ENCODE assay signal across 24 cellular contexts in the genomic region with DNA sequence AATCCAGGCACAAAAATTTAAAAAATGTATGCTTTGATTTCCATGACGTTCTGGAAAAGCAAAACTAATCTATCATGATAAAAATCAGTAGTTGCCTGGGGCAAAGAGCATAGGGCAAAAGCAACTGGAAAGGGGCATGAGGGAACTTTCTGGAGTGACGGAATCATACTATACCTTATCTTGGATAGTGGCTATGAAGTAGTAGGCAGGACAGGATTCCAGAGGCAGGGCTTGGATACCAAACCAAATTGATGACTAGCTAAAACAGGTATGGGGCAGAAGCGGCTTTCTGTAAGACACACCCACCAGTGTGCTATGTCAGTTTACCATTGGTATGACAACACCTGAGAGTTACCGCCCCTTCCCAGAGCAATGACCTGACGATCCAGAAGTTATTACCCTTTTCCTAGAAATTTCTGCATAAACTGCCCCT. TPM values are rescaled to one million over a fixed set of nuclear protein-coding genes. Genes with fewer than 3 reads are reported as not detected.
DNase-seq lines count a peak whose midpoint lies in the region; ATAC-seq, FAIRE-seq and TF ChIP-seq lines count a peak whose summit lies in the region.
"Had no signal": no experiment of that assay in that cellular context is flagged by ENCODE, and none has a peak within 500 bp of the region (broad histone marks: within the 10 kb centered on the region; RNA-seq: fewer than 3 reads in every experiment).

No MANE protein-coding gene starts in this region.

- H3K36me3 Mint-ChIP-seq in astrocyte (ENCODE audit: low read depth, unreplicated experiment) (peaks cover 2% of the 10 kb centered on the region), neural crest cell (ENCODE audit: low read depth) (peaks cover 2% of the 10 kb centered on the region), T-cell (peaks cover 49% of the 10 kb centered on the region)
- H3K36me3 Mint-ChIP-seq in CD8-positive, alpha-beta memory T cell, result peaks cover 4 to 40% (median 24%) of the 10 kb centered on the region in 3 donors

- H2AFZ ChIP-seq in HCT116 (ENCODE audit: low read depth, low read length, poor library complexity, severe bottlenecking) (no peak overlapping the region), astrocyte (ENCODE audit: low read depth, low read length) (no peak overlapping the region)

- TF ChIP-seq CTCF in HCT116 (IDR thresholded peaks at IDR 0.05 in 2 of 3, conservative IDR thresholded peaks at IDR 0.05 in 1 of 3; ENCODE audit: borderline replicate concordance in 1 of 3, insufficient read depth in 1 of 3, low read depth in 2 of 3, low read length in 2 of 3), result no peak
- TF ChIP-seq CTCF in astrocyte (IDR thresholded peaks at IDR 0.05; ENCODE audit: insufficient read depth, low read depth, low read length), result no peak
- no peak for TF ChIP-seq CTCF in neural crest cell (conservative IDR thresholded peaks at IDR 0.05)

- H3K27ac Mint-ChIP-seq in astrocyte (ENCODE audit: unreplicated experiment), result peak overlapping the region; percentile 51
- peak overlapping the region; percentile 38 for H3K27ac Mint-ChIP-seq in neural crest cell (ENCODE audit: unreplicated experiment)
- H3K27ac Mint-ChIP-seq in T-cell, result no peak overlapping the region
- no peak overlapping the region for H3K27ac Mint-ChIP-seq in CD8-positive, alpha-beta memory T cell
- H3K27ac Mint-ChIP-seq: activated naive CD8-positive, alpha-beta T cell treated with anti-CD3 and anti-CD28 coated beads, Interleukin-2, amount 50 U/mL, for 24 hours; stimulated activated effector memory CD8-positive, alpha-beta T cell treated with anti-CD3 and anti-CD28 coated beads, Interleukin-12 subunit alpha, Interleukin-12 subunit beta, amount 100 ng/mL, for 72 hours had no signal

- H3K79me2 ChIP-seq in HCT116 (ENCODE audit: insufficient read depth, low read length) (no peaks in the 10 kb centered on the region), astrocyte (ENCODE audit: insufficient read depth, low read length) (peaks cover 3% of the 10 kb centered on the region)

- H3K36me3 ChIP-seq in HCT116 (ENCODE audit: control insufficient read depth in 1 of 2, insufficient read depth in 2 of 2, low read length in 2 of 2), result peaks cover 0 to 3% of the 10 kb centered on the region in 2 experiments; a peak in 1 of 4 replicates
- H3K36me3 ChIP-seq in astrocyte (ENCODE audit: insufficient read depth, low read length), result no peaks in the 10 kb centered on the region
- no peaks in the 10 kb centered on the region for H3K36me3 ChIP-seq in CD8-positive, alpha-beta memory T cell (ENCODE audit: insufficient read depth, low read length)
- H3K36me3 ChIP-seq: neutrophil, right atrium auricular region, thoracic aorta had no signal

- POLR2A ChIA-PET in HCT116 (lab: Charles Lee) (no interaction called here), T-cell (lab: Charles Lee) (no interaction called here)
- POLR2A ChIA-PET in CD8-positive, alpha-beta memory T cell (lab: Charles Lee), result no interaction called here

- RAD21 ChIA-PET in HCT116 (lab: Charles Lee; ENCODE audit: low non-redundant PET in 1 of 2, low total read pairs in 2 of 2, uncharacterized antibody in 2 of 2, unreplicated experiment in 2 of 2), result no interaction called here

- H3K9ac ChIP-seq in HCT116 (ENCODE audit: low read length) (no peak overlapping the region), astrocyte (ENCODE audit: low read length) (no peak overlapping the region)

- H3K4me3 ChIP-seq in HCT116 (replicated peaks in 1 of 2; ENCODE audit: low read depth in 1 of 2, low read length in 2 of 2), result no peak overlapping the region
- no peak overlapping the region for H3K4me3 ChIP-seq in astrocyte (ENCODE audit: insufficient read depth, low read depth, low read length)
- no peak overlapping the region for H3K4me3 ChIP-seq in CD8-positive, alpha-beta memory T cell (ENCODE audit: low read length)
- H3K4me3 ChIP-seq: right atrium auricular region, thoracic aorta had no signal

- H3K9me3 Mint-ChIP-seq in astrocyte (ENCODE audit: unreplicated experiment), result no peaks in the 10 kb centered on the region
- no peaks in the 10 kb centered on the region for H3K9me3 Mint-ChIP-seq in neural crest cell
- no peaks in the 10 kb centered on the region for H3K9me3 Mint-ChIP-seq in T-cell
- no peaks in the 10 kb centered on the region for H3K9me3 Mint-ChIP-seq in CD8-positive, alpha-beta memory T cell
- H3K9me3 Mint-ChIP-seq: activated naive CD8-positive, alpha-beta T cell treated with anti-CD3 and anti-CD28 coated beads, Interleukin-2, amount 50 U/mL, for 24 hours; CD4-positive, CD25-positive, alpha-beta regulatory T cell; stimulated activated effector memory CD8-positive, alpha-beta T cell treated with anti-CD3 and anti-CD28 coated beads, Interleukin-12 subunit alpha, Interleukin-12 subunit beta, amount 100 ng/mL, for 72 hours had no signal

- TF ChIP-seq RAD21 in HCT116 (IDR thresholded peaks at IDR 0.05; ENCODE audit: low read depth), result no peak

- H3K27me3 Mint-ChIP-seq in astrocyte (ENCODE audit: low read depth, unreplicated experiment), result no peaks in the 10 kb centered on the region
- no peaks in the 10 kb centered on the region for H3K27me3 Mint-ChIP-seq in neural crest cell (ENCODE audit: low read depth)
- H3K27me3 Mint-ChIP-seq in T-cell, result no peaks in the 10 kb centered on the region
- no peaks in the 10 kb centered on the region for H3K27me3 Mint-ChIP-seq in CD8-positive, alpha-beta memory T cell
- H3K27me3 Mint-ChIP-seq: CD4-positive, CD25-positive, alpha-beta regulatory T cell had no signal

- H3K4me1 ChIP-seq in HCT116 (ENCODE audit: control insufficient read depth in 1 of 2, insufficient read depth in 2 of 2, low read length in 2 of 2), result peaks cover 0 to 11% of the 10 kb centered on the region in 2 experiments; a peak in 1 of 4 replicates
- H3K4me1 ChIP-seq in astrocyte (ENCODE audit: insufficient read depth, low read length), result peaks cover 13% of the 10 kb centered on the region
- H3K4me1 ChIP-seq in CD8-positive, alpha-beta memory T cell (ENCODE audit: insufficient read depth, low read length), result peaks cover 27% of the 10 kb centered on the region

- H3K27me3 ChIP-seq in HCT116 (ENCODE audit: insufficient read depth, low read length), result no peaks in the 10 kb centered on the region
- H3K27me3 ChIP-seq in astrocyte (ENCODE audit: insufficient read depth, low read length), result no peaks in the 10 kb centered on the region
- no peaks in the 10 kb centered on the region for H3K27me3 ChIP-seq in CD8-positive, alpha-beta memory T cell (ENCODE audit: insufficient read depth, low read length, poor library complexity, severe bottlenecking)
- H3K27me3 ChIP-seq: neutrophil, right atrium auricular region had no signal

- no peaks in the 10 kb centered on the region for H3K9me2 ChIP-seq in HCT116 (ENCODE audit: insufficient read depth)
- H3K9me2 ChIP-seq: SK-N-SH had no signal

- TF ChIP-seq POLR2A in HCT116 (IDR thresholded peaks at IDR 0.05; ENCODE audit: borderline replicate concordance, extremely low read depth, insufficient read depth, insufficient read length), result no peak

- H4K20me1 ChIP-seq in HCT116 (ENCODE audit: insufficient read depth) (no peaks in the 10 kb centered on the region), astrocyte (ENCODE audit: insufficient read depth, low read length) (no peaks in the 10 kb centered on the region)

- H3K4me3 Mint-ChIP-seq in astrocyte (ENCODE audit: unreplicated experiment), result no peak overlapping the region
- H3K4me3 Mint-ChIP-seq in neural crest cell, result no peak overlapping the region
- no peak overlapping the region for H3K4me3 Mint-ChIP-seq in T-cell
- no peak overlapping the region for H3K4me3 Mint-ChIP-seq in CD8-positive, alpha-beta memory T cell
- H3K4me3 Mint-ChIP-seq: activated naive CD8-positive, alpha-beta T cell treated with anti-CD3 and anti-CD28 coated beads, Interleukin-2, amount 50 U/mL, for 24 hours; CD4-positive, CD25-positive, alpha-beta regulatory T cell; stimulated activated effector memory CD8-positive, alpha-beta T cell treated with anti-CD3 and anti-CD28 coated beads, Interleukin-12 subunit alpha, Interleukin-12 subunit beta, amount 100 ng/mL, for 72 hours had no signal

- ATAC-seq in HCT116 (peak; percentile 61), T-cell (replicated peaks in 1 of 4) (no peak), GM21529 (IDR thresholded peaks at IDR 0.05; ENCODE audit: unreplicated experiment) (no peak)
- ATAC-seq: activated CD4-positive, CD25-positive, alpha-beta regulatory T cell treated with anti-CD3 and anti-CD28 coated beads, Interleukin-2, amount 50 U/mL, for 24 hours; activated naive CD8-positive, alpha-beta T cell treated with anti-CD3 and anti-CD28 coated beads, Interleukin-2, amount 50 U/mL, for 24 hours; stimulated activated effector memory CD8-positive, alpha-beta T cell treated with anti-CD3 and anti-CD28 coated beads, Interleukin-12 subunit alpha, Interleukin-12 subunit beta, amount 100 ng/mL, for 72 hours had no signal

- BruUV-seq in HCT116 (replicated peaks; lab: Mats Ljungman, UMichigan), result no TSS peak

- H3K4me2 ChIP-seq in HCT116 (ENCODE audit: low read length) (no peak overlapping the region), astrocyte (ENCODE audit: low read length) (no peak overlapping the region)
- H3K4me2 ChIP-seq: SK-N-SH had no signal

- no peak for FAIRE-seq in astrocyte (lab: Jason Lieb, UNC)
- FAIRE-seq: GM12891 had no signal

- CTCF ChIA-PET in HCT116 (lab: Charles Lee) (interaction anchor here (0.9 kb wide), 1 partner anchor 9 kb away, joined by 5 read pairs; no protein-coding TSS in a partner anchor), T-cell (lab: Charles Lee) (interaction anchor here in 1 of 2 donors (0.7 to 0.9 kb wide), 2 partner anchors 100 to 143 kb away, joined by 3 read pairs; no protein-coding TSS in a partner anchor)
- CTCF ChIA-PET in CD8-positive, alpha-beta memory T cell (lab: Charles Lee), result no interaction called here

- H3K27ac ChIP-seq in HCT116 (ENCODE audit: low read depth, low read length) (no peak overlapping the region), astrocyte (ENCODE audit: low read depth, low read length) (no peak overlapping the region)
- no peak overlapping the region for H3K27ac ChIP-seq in CD8-positive, alpha-beta memory T cell (ENCODE audit: low read depth, low read length)
- H3K27ac ChIP-seq: neutrophil, right atrium auricular region, thoracic aorta had no signal

- no peak for DNase-seq in HCT116 (ENCODE audit: low read depth, low spot score)
- peak; percentile 27 for DNase-seq in astrocyte (ENCODE audit: low read depth)
- DNase-seq in iPS-NIHi7 (ENCODE audit: extremely low spot score), result peak; percentile 20
- DNase-seq in neural crest cell (ENCODE audit: low read depth, low spot score), result no peak
- no peak for DNase-seq in EL
- no peak for DNase-seq in T-cell
- no peak for DNase-seq in CD8-positive, alpha-beta memory T cell
- DNase-seq: activated naive CD8-positive, alpha-beta T cell treated with anti-CD3 and anti-CD28 coated beads, Interleukin-2, amount 50 U/mL, for 24 hours; CD4-positive, CD25-positive, alpha-beta regulatory T cell; DMS153; HCEC 1CT; midbrain; MV-4-11; NCI-H1930; NCI-H446 treated with DMSO at 0.1 percent for 48 hours; SK-N-SH; T-helper 9 cell had no signal

- H3K4me1 Mint-ChIP-seq in astrocyte (ENCODE audit: low read depth, unreplicated experiment) (peaks cover 31% of the 10 kb centered on the region), neural crest cell (peaks cover 47% of the 10 kb centered on the region), T-cell (peaks cover 33 to 42% (median 40%) of the 10 kb centered on the region in 3 donors)
- peaks cover 28 to 37% (median 29%) of the 10 kb centered on the region in 3 donors for H3K4me1 Mint-ChIP-seq in CD8-positive, alpha-beta memory T cell

- H3K9me3 ChIP-seq in HCT116 (ENCODE audit: control insufficient read depth in 1 of 2, insufficient read depth in 1 of 2, low read depth in 1 of 2, low read length in 2 of 2), result no peaks in the 10 kb centered on the region
- no peaks in the 10 kb centered on the region for H3K9me3 ChIP-seq in astrocyte (ENCODE audit: insufficient read depth, low read depth, low read length)
- H3K9me3 ChIP-seq in CD8-positive, alpha-beta memory T cell (ENCODE audit: low read length), result no peaks in the 10 kb centered on the region
- H3K9me3 ChIP-seq: neutrophil, right atrium auricular region, SK-N-SH, thoracic aorta had no signal

- intact Hi-C loops in HCT116 (cut with micrococcal nuclease), result no loop called here

RNA-seq across cellular contexts. Expression of a gene that starts 56.8 kb away (rescaled TPM):
- total RNA-seq in HCT116 (2021; ENCODE audit: unreplicated experiment) (45.3 TPM), astrocyte (36.9 and 38.7 TPM in 2 replicates), neural crest cell (99.8 and 103 TPM in 2 replicates), T-cell (10 to 100 TPM; 30.8 to 36.5 (median 34.2) TPM)
- polyA plus RNA-seq in HCT116 (2012), result 40.9 and 53.4 TPM in 2 replicates
- total RNA-seq in CD8-positive, alpha-beta memory T cell, result 10 to 100 TPM; 34.2 to 39.1 TPM
- 33.8 TPM for polyA plus RNA-seq in CD8-positive, alpha-beta memory T cell

Comparison
In these comparisons a context has a peak if more than half of its experiments do, and no peak if none do; other contexts are left out.
1. DNase-seq: peak in astrocyte (single experiment) and iPS-NIHi7 (single experiment); none in HCT116 (single experiment), neural crest cell (single experiment), EL (single experiment), T-cell (0 of 34) and CD8-positive, alpha-beta memory T cell (0 of 5).
2. H3K27ac Mint-ChIP-seq: peak in astrocyte (single experiment) and neural crest cell (single experiment); none in T-cell (0 of 2) and CD8-positive, alpha-beta memory T cell (0 of 8).